1 cellular context compared by ENCODE assay signal in genomic region chr12:123602651-123603195, GRCh38.
TF ChIP-seq lines count a peak whose summit lies in the region.

No MANE protein-coding gene starts in this region.

TF ChIP-seq in HepG2, 621 proteins besides CTCF, POLR2A, EP300 and RAD21:
- TF ChIP-seq ZSCAN31 (CRISPR knock-in tag; IDR thresholded peaks at IDR 0.05; ENCODE audit: low read depth) (peak; percentile 81; the same call in 1 of the 2 replicates), RFX1 (IDR thresholded peaks at IDR 0.05) (no peak), MXD4 (CRISPR knock-in tag; IDR thresholded peaks at IDR 0.05) (no peak), PAWR (CRISPR knock-in tag; IDR thresholded peaks at IDR 0.05; ENCODE audit: borderline replicate concordance) (no peak)
- TF ChIP-seq, protein P1, sequence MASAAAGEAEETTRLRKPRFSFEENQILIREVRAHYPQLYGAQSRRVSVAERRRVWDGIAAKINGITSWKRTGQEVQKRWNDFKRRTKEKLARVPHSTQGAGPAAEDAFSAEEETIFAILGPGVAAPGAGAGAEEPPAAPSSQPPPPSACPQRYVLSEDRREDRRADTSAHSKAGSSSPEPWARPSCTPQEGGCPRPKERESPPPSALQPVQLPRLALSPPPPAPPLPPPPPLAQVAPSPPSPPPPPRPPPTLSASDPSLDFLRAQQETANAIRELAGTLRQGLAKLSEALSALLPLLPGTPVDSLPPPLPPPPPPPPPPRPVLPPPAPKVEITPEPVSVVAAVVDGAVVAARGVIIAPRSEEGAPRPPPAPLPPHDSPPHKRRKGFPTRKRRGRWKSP (CRISPR knock-in tag; IDR thresholded peaks at IDR 0.05), result no peak
TF ChIP-seq in HepG2: peak in this region for 1.
